8 cellular contexts compared by ENCODE assay signal in genomic region chr9:123267481-123268239, GRCh38. TPM values are rescaled to one million over a fixed set of nuclear protein-coding genes. Genes with fewer than 3 reads are reported as not detected.
A peak's percentile ranks its signal among the peaks of the same experiment; 100 is the strongest.
DNase-seq lines count a peak whose midpoint lies in the region; ATAC-seq, FAIRE-seq and TF ChIP-seq lines count a peak whose summit lies in the region.

No MANE protein-coding gene starts in this region.

- WGBS in K562 (ENCODE audit: insufficient coverage, low coverage, missing lambda C conversion rate), result 2% methylated on average over 20 of the region's 43 CpGs
- WGBS in liver, result 5% methylated on average over 43 of the region's 43 CpGs
- 8% methylated on average over 24 of the region's 43 CpGs for WGBS in suprapubic skin

- H3K36me3 ChIP-seq in NT2/D1 (ENCODE audit: insufficient read depth, insufficient read length, low read length) (no peaks in the 10 kb centered on the region), K562 (ENCODE audit: control insufficient read depth, insufficient read depth, low read length) (no peaks in the 10 kb centered on the region; the same call in 2 of the 3 replicates), liver (ENCODE audit: control insufficient read depth in 4 of 4, insufficient read depth in 3 of 4, low read depth in 1 of 4, low read length in 3 of 4) (no peaks in the 10 kb centered on the region), suprapubic skin (no peaks in the 10 kb centered on the region)

- H4K20me1 ChIP-seq in K562 (replicated peaks; ENCODE audit: control insufficient read depth, insufficient read depth, low read length), result peaks cover 7% of the 10 kb centered on the region; the same call in 1 of the 2 replicates

- H3K79me2 ChIP-seq in K562 (ENCODE audit: control insufficient read depth, insufficient read depth, low read length), result peaks cover 57% of the 10 kb centered on the region

- H3K27me3 ChIP-seq in NT2/D1 (ENCODE audit: insufficient read depth, insufficient read length), result peaks cover 20% of the 10 kb centered on the region
- H3K27me3 ChIP-seq in K562 (ENCODE audit: control insufficient read depth in 2 of 2, insufficient read depth in 2 of 2, low read length in 2 of 2), result no peaks in the 10 kb centered on the region
- H3K27me3 ChIP-seq in liver (ENCODE audit: control insufficient read depth in 4 of 4, insufficient read depth in 4 of 4, low read length in 3 of 4), result no peaks in the 10 kb centered on the region
- H3K27me3 ChIP-seq in suprapubic skin, result no peaks in the 10 kb centered on the region

- no peak for ATAC-seq in Right ventricle myocardium inferior
- peak; percentile 3 for ATAC-seq in K562

- TF ChIP-seq POLR2A in K562 (conservative IDR thresholded peaks at IDR 0.05) (no peak), suprapubic skin (IDR thresholded peaks at IDR 0.05) (no peak)

- TF ChIP-seq CTCF in K562 (IDR thresholded peaks at IDR 0.05 in 2 of 3, conservative IDR thresholded peaks at IDR 0.05 in 1 of 3; ENCODE audit: insufficient read depth in 2 of 3, low read depth in 1 of 3, low read length in 3 of 3) (no peak), liver (IDR thresholded peaks at IDR 0.05; ENCODE audit: low read depth, low read length, missing input control) (no peak), suprapubic skin (IDR thresholded peaks at IDR 0.05) (no peak)

- H3K9ac ChIP-seq in NT2/D1 (ENCODE audit: insufficient read length, low read depth) (peak overlapping the region; percentile 81), K562 (ENCODE audit: insufficient read depth in 1 of 2, low read depth in 2 of 2, low read length in 2 of 2) (peak overlapping the region; percentile 65 to 93; a peak in 3 of 4 replicates), liver (ENCODE audit: low read depth in 1 of 2, low read length in 2 of 2) (no peak overlapping the region)

- POLR2A ChIA-PET in K562 (lab: Yijun Ruan, JAX), result interaction anchor here (0.6 kb wide), 1 partner anchor 71 kb away, joined by 5 read pairs; no protein-coding TSS in a partner anchor

- peak overlapping the region; percentile 79; the same call in 2 of the 3 replicates for H3K27ac ChIP-seq in K562 (ENCODE audit: extremely low read depth, low read depth, low read length)
- H3K27ac ChIP-seq in liver (ENCODE audit: low read depth in 1 of 2, low read length in 2 of 2), result peak overlapping the region; percentile 25 to 28
- H3K27ac ChIP-seq in suprapubic skin, result peak overlapping the region; percentile 27

- no TSS peak for BruUV-seq in K562 (replicated peaks; lab: Mats Ljungman, UMichigan)

- CTCF ChIA-PET in K562 (lab: Yijun Ruan, JAX; ENCODE audit: low intra/inter-chr PET ratio), result no interaction called here

- FAIRE-seq in K562 (lab: Jason Lieb, UNC), result no peak

- no peak for TF ChIP-seq EP300 in K562 (IDR thresholded peaks at IDR 0.05; ENCODE audit: low read length)
- TF ChIP-seq EP300 in suprapubic skin (IDR thresholded peaks at IDR 0.05), result no peak

- no peak for TF ChIP-seq RAD21 in K562 (CRISPR knock-in tag; conservative IDR thresholded peaks at IDR 0.05 in 1 of 2, IDR thresholded peaks at IDR 0.05 in 1 of 2)
- no peak for TF ChIP-seq RAD21 in liver (IDR thresholded peaks at IDR 0.05)

- H3K4me3 ChIP-seq in NT2/D1 (ENCODE audit: insufficient read length, low read depth) (peak overlapping the region; percentile 68), K562 (peak overlapping the region; percentile 85), liver (ENCODE audit: low read depth in 1 of 3, low read length in 3 of 3) (peak overlapping the region; percentile 42 to 95 (median 74)), suprapubic skin (peak overlapping the region; percentile 84)

- H3K9me3 ChIP-seq in NT2/D1 (ENCODE audit: insufficient read depth, low read length) (no peaks in the 10 kb centered on the region), K562 (replicated peaks; ENCODE audit: control insufficient read depth, insufficient read depth, low read depth, low read length) (no peaks in the 10 kb centered on the region), liver (ENCODE audit: control insufficient read depth in 4 of 4, low read length in 3 of 4) (no peaks in the 10 kb centered on the region), suprapubic skin (no peaks in the 10 kb centered on the region)

- DNase-seq in Right ventricle myocardium inferior (ENCODE audit: missing footprints) (peak; percentile 56), cardiac septum (ENCODE audit: low spot score) (no peak), NT2/D1 (ENCODE audit: low read depth, low spot score) (no peak), K562 (ENCODE audit: extremely low read depth in 1 of 4, low spot score in 3 of 4) (peak in 3 of 4 experiments; percentile 28 to 37 (median 35)), suprapubic skin (ENCODE audit: low spot score in 2 of 2) (peak; percentile 70 to 83), NCI-H446 (lab: John Stamatoyannopoulos, UW) (no peak), superior temporal gyrus (ENCODE audit: extremely low spot score) (no peak)

- H3K4me2 ChIP-seq in K562 (ENCODE audit: insufficient read depth, low read length), result peak overlapping the region; percentile 75

- H2AFZ ChIP-seq in K562 (ENCODE audit: low read depth, low read length), result 0 out of 2 replicates have a peak overlapping the region, but pooled peaks have one; percentile 16

- peaks cover 3% of the 10 kb centered on the region for H3K9me1 ChIP-seq in K562 (ENCODE audit: control insufficient read depth, insufficient read depth, low read length)

- H3K4me1 ChIP-seq in NT2/D1 (ENCODE audit: insufficient read depth, insufficient read length), result peaks cover 5% of the 10 kb centered on the region
- peaks cover 24% of the 10 kb centered on the region in 2 experiments; a peak in 4 of 5 replicates for H3K4me1 ChIP-seq in K562 (replicated peaks in 1 of 2; ENCODE audit: control insufficient read depth in 2 of 2, insufficient read depth in 2 of 2, low read length in 2 of 2)
- peaks cover 0 to 12% (median 6%) of the 10 kb centered on the region in 4 donors for H3K4me1 ChIP-seq in liver (ENCODE audit: control insufficient read depth in 4 of 4, insufficient read depth in 4 of 4, low read length in 3 of 4)
- H3K4me1 ChIP-seq in suprapubic skin, result peaks cover 15% of the 10 kb centered on the region

- intact Hi-C loops in Right ventricle myocardium inferior (cut with DNase I), result loop anchor here (10.0 kb wide), 1 partner anchor 77 kb away; no protein-coding TSS in a partner anchor
- intact Hi-C loops in cardiac septum (cut with DNase I), result loop anchor here (5.0 kb wide), 1 partner anchor 75 kb away; no protein-coding TSS in a partner anchor
- intact Hi-C loops in K562 (cut with micrococcal nuclease), result loop anchor here (1.0 to 2.0 kb wide), 2 partner anchors 37 to 75 kb away; no protein-coding TSS in a partner anchor

- in situ Hi-C loops in K562 (cut with MboI), result no loop called here

TF ChIP-seq in K562, 482 proteins besides CTCF, POLR2A, EP300 and RAD21 (continues in another document):
- TF ChIP-seq ZNF644 (tag; IDR thresholded peaks at IDR 0.05; ENCODE audit: low read depth), result no peak

TF ChIP-seq in liver, 16 proteins besides CTCF, POLR2A, EP300 and RAD21 (continues in another document):
- TF ChIP-seq RXRA (IDR thresholded peaks at IDR 0.05) (no peak), GABPA (IDR thresholded peaks at IDR 0.05 in 1 of 2, conservative IDR thresholded peaks at IDR 0.05 in 1 of 2) (no peak), YY1 (IDR thresholded peaks at IDR 0.05) (no peak), EGR1 (IDR thresholded peaks at IDR 0.05; ENCODE audit: low read depth in 2 of 2) (no peak), NR2F2 (IDR thresholded peaks at IDR 0.05) (no peak)

RNA-seq across cellular contexts. Expression of gene STRBP, which starts 0.7 kb away (rescaled TPM):
- total RNA-seq in Right ventricle myocardium inferior (21.6 TPM), cardiac septum (16.1 TPM), K562 (2014; rRNA removed) (53.8 and 55.9 TPM in 2 replicates), K562 (2014; rRNA removed; fragmentation: Illumina TruSeq; extraction: Trizol) (84.0 and 87.4 TPM in 2 replicates), K562 (2015; rRNA removed; fragmentation: Illumina TruSeq; extraction: Trizol) (67.9 and 75.3 TPM in 2 replicates), K562 (2021) (66.5 and 73.5 TPM in 2 replicates), liver (10 to 100 TPM in 1 of 2 donors, 1 to 10 TPM in 1; 9.7 to 17.2 TPM), suprapubic skin (10 to 100 TPM; 10.6 to 18.4 (median 14.5) TPM)
- 46.0 and 136 TPM in 2 replicates for total RNA-seq in K562 (2011; cell fraction: chromatin; rRNA removed; ENCODE audit: low replicate concordance)
- 19.3 and 35.9 TPM in 2 replicates for total RNA-seq in K562 (2011; cell fraction: nucleolus; rRNA removed)
- 54.3 and 86.7 TPM in 2 replicates for total RNA-seq in K562 (2011; cell fraction: nucleoplasm; rRNA removed)
- polyA plus RNA-seq in K562 (2011; rRNA removed) (54.7 and 72.2 TPM in 2 replicates), K562 (2014; fragmentation: Illumina TruSeq; extraction: Trizol) (56.1 and 70.2 TPM in 2 replicates), K562 (2014; fragmentation: Nextera tagmentation; extraction: Ambion mirVana) (10 to 100 TPM; 27.7 to 27.8 TPM), K562 (2014; rRNA removed) (52.1 and 56.0 TPM in 2 replicates), liver (1 to 10 TPM; 4.3 to 7.3 TPM)
- 13.6 and 21.7 TPM in 2 replicates for polyA plus RNA-seq in K562 (2011; cell fraction: cytosol; rRNA removed)
- 71.8 and 82.8 TPM in 2 replicates for polyA plus RNA-seq in K562 (2011; cell fraction: nucleus; rRNA removed)
- polyA plus RNA-seq in K562 (2012), result 64.9 and 101 TPM in 2 replicates
- 77.1 and 87.7 TPM in 2 replicates for polyA minus RNA-seq in K562 (2011; rRNA and poly(A)+ RNA removed)
- 22.9 and 56.2 TPM in 2 replicates for polyA minus RNA-seq in K562 (2011; cell fraction: cytosol; rRNA and poly(A)+ RNA removed)
- polyA minus RNA-seq in K562 (2011; cell fraction: nucleus; rRNA and poly(A)+ RNA removed), result 30.8 and 58.6 TPM in 2 replicates

Comparison
In these comparisons a context has a peak if more than half of its experiments do, and no peak if none do; other contexts are left out.
1. DNase-seq: peak in Right ventricle myocardium inferior (single experiment), K562 (3 of 4) and suprapubic skin (2 of 2); none in cardiac septum (single experiment), NT2/D1 (single experiment), NCI-H446 (0 of 2) and superior temporal gyrus (single experiment).
2. H3K9ac ChIP-seq: peak in NT2/D1 (single experiment) and K562 (2 of 2); none in liver (0 of 2).
3. H3K27ac ChIP-seq: peak in every context shown above with its lines; median percentile 79 in K562; 27 in suprapubic skin; 26 in liver.
4. Peak in every context shown above with its lines, with median percentiles within 50 percentile points of each other: H3K4me3 ChIP-seq.